ENCODE assay signal across 26 cellular contexts in genomic region chr3:42689421-42690014, GRCh38. TPM values are rescaled to one million over a fixed set of nuclear protein-coding genes. Genes with fewer than 3 reads are reported as not detected.
"Had no signal": no experiment of that assay in that cellular context is flagged by ENCODE, and none has a peak within 500 bp of the region (broad histone marks: within the 10 kb centered on the region; RNA-seq: fewer than 3 reads in every experiment).

No MANE protein-coding gene starts in this region.

- H3K9me3 ChIP-seq: colonic mucosa, mucosa of descending colon, stomach, thoracic aorta, upper lobe of left lung had no signal

- H3K36me3 Mint-ChIP-seq: brain; memory B cell; naive thymus-derived CD4-positive, alpha-beta T cell had no signal

- H3K4me3 Mint-ChIP-seq: activated T-helper 1 cell treated with anti-CD3 and anti-CD28 coated beads, Interleukin-12 subunit alpha, Interleukin-12 subunit beta, Interleukin-2, Interleukin-4 antibody, amounts not matched to agents 30 ng/mL and 10 ng/mL and 1 ng/mL, durations not matched to agents 14 hours and 24 hours and 36 hours; endodermal cell; memory B cell; naive thymus-derived CD4-positive, alpha-beta T cell had no signal

- H3K4me1 Mint-ChIP-seq: brain had no signal

- H3K27ac ChIP-seq: colonic mucosa, epithelial cell of prostate, skin epidermis, stomach, thoracic aorta, upper lobe of left lung, VCaP had no signal

- DNase-seq: activated CD4-positive, alpha-beta T cell treated with anti-CD3 and anti-CD28 coated beads, Interleukin-2, amount 50 U/mL, for 1 hour; activated CD4-positive, CD25-positive, alpha-beta regulatory T cell treated with anti-CD3 and anti-CD28 coated beads, Interleukin-2, amount 50 U/mL, for 72 hours; activated naive CD4-positive, alpha-beta T cell; activated T-cell treated with anti-CD3 and anti-CD28 coated beads for 4 hours; central memory CD4-positive, alpha-beta T cell; colonic mucosa; endodermal cell; foreskin fibroblast; hypothalamus; islet precursor cell; naive thymus-derived CD4-positive, alpha-beta T cell; stimulated activated CD4-positive, alpha-beta T cell treated with anti-CD3 and anti-CD28 coated beads, Interleukin-15, amount 100 ng/mL, for 24 hours; stimulated activated CD4-positive, alpha-beta T cell treated with anti-CD3 and anti-CD28 coated beads, Interleukin-2, amount 100 ng/mL, for 48 hours; stomach; SW 1271; T-helper 2 cell; upper lobe of left lung had no signal

- H3K27me3 ChIP-seq: colonic mucosa had no signal

- H3K27ac Mint-ChIP-seq: activated T-helper 1 cell treated with anti-CD3 and anti-CD28 coated beads, Interleukin-12 subunit alpha, Interleukin-12 subunit beta, Interleukin-2, Interleukin-4 antibody, amounts not matched to agents 30 ng/mL and 10 ng/mL and 1 ng/mL, durations not matched to agents 14 hours and 24 hours and 36 hours; endodermal cell; memory B cell had no signal

- H3K4me1 ChIP-seq: colonic mucosa had no signal

- H3K36me3 ChIP-seq: colonic mucosa, stomach, thoracic aorta, upper lobe of left lung had no signal

- H3K4me3 ChIP-seq: colonic mucosa, mucosa of descending colon, skin epidermis, stomach, thoracic aorta, upper lobe of left lung had no signal

- H3K9me3 Mint-ChIP-seq: activated T-helper 1 cell treated with anti-CD3 and anti-CD28 coated beads, Interleukin-12 subunit alpha, Interleukin-12 subunit beta, Interleukin-2, Interleukin-4 antibody, amounts not matched to agents 30 ng/mL and 10 ng/mL and 1 ng/mL, durations not matched to agents 14 hours and 24 hours and 36 hours; endodermal cell; memory B cell had no signal

RNA-seq across cellular contexts. Expression of gene KLHL40, which starts 4.2 kb away (rescaled TPM):
- total RNA-seq: activated T-helper 1 cell treated with anti-CD3 and anti-CD28 coated beads, Interleukin-12 subunit alpha, Interleukin-12 subunit beta, Interleukin-2, Interleukin-4 antibody, amounts not matched to agents 30 ng/mL and 10 ng/mL and 1 ng/mL, durations not matched to agents 14 hours and 24 hours and 36 hours; colonic mucosa; endodermal cell; left lobe of liver; mucosa of descending colon; naive thymus-derived CD4-positive, alpha-beta T cell; thoracic aorta; upper lobe of left lung had no signal
- polyA plus RNA-seq: naive thymus-derived CD4-positive, alpha-beta T cell had no signal

RNA-seq across cellular contexts. Expression of gene HHATL, which starts 13.1 kb away (rescaled TPM):
- total RNA-seq: activated T-helper 1 cell treated with anti-CD3 and anti-CD28 coated beads, Interleukin-12 subunit alpha, Interleukin-12 subunit beta, Interleukin-2, Interleukin-4 antibody, amounts not matched to agents 30 ng/mL and 10 ng/mL and 1 ng/mL, durations not matched to agents 14 hours and 24 hours and 36 hours; endodermal cell; naive thymus-derived CD4-positive, alpha-beta T cell; stomach; thoracic aorta had no signal
- polyA plus RNA-seq: naive thymus-derived CD4-positive, alpha-beta T cell had no signal

RNA-seq across cellular contexts. Expression of gene ZBTB47, which starts 36.0 kb away (rescaled TPM):
- polyA plus RNA-seq: naive thymus-derived CD4-positive, alpha-beta T cell had no signal
